8 cellular contexts compared by ENCODE assay signal in the genomic region with DNA sequence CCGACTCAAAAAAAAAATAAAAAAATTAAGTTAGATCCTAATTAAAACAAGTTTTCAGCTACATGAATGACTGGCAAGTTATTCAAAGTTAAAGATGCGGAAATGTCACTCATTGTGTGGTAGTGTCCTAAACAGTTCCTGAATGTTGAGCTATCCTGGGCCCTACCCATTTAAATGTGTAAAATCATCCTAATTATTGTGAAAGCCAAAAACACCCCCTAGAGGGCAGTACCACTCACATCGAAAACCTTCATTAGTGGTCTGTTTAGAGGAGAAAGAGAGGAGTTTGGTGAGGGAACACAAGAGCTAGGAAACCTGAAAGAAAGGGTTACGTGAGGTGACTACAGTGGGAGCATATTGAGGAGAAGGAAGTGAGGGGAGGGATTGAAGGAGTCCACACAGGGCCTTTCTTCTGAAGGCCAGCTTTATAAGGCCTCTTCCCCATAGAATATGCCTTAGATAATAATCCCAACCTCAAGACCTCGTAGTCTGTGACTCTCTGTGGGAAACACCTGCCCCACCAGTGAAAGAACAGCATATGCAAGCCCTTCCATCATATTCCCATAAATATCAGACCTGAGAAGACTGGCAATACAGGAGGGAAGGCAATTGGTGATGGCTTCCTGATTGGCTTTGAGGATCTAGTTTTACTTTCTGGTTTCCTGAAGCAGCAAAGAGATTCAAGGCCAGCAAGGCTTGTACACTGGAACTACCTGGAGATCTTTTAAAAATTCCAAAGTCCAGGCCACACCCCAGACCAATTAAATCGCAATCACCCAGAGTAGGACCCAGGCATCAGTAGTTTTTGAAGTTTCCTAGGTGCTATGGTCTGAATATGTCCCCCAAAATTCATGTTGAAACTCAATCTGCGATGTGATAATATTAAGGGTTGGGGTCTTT. TPM values are rescaled to one million over a fixed set of nuclear protein-coding genes. Genes with fewer than 3 reads are reported as not detected.
DNase-seq lines count a peak whose midpoint lies in the region; ATAC-seq and TF ChIP-seq lines count a peak whose summit lies in the region.

No MANE protein-coding gene starts in this region.

- ATAC-seq in GM19328 (IDR thresholded peaks at IDR 0.05; ENCODE audit: unreplicated experiment) (peak; percentile 40), memory B cell (ENCODE audit: low read depth) (peak; percentile 38), GM21528 (IDR thresholded peaks at IDR 0.05; ENCODE audit: low FRiP score, unreplicated experiment) (no peak)

- H3K4me3 ChIP-seq in vagina: no peak overlapping the region

- no peaks in the 10 kb centered on the region for H3K36me3 ChIP-seq in vagina

- peaks cover 24% of the 10 kb centered on the region for H3K4me1 ChIP-seq in vagina

- no peaks in the 10 kb centered on the region for H3K27me3 ChIP-seq in vagina

- peak in 2 of 3 experiments; percentile 0 to 47 for TF ChIP-seq CTCF in vagina (IDR thresholded peaks at IDR 0.05)

- intact Hi-C loops in vagina (cut with DNase I): loop anchor here (10.0 kb wide), 1 partner anchor 199 kb away; no protein-coding TSS in a partner anchor

- peak overlapping the region; percentile 6 for H3K27ac Mint-ChIP-seq in memory B cell

- H3K4me3 Mint-ChIP-seq in memory B cell: no peak overlapping the region

- in situ Hi-C loops in SK-MEL-5 (cut with HindIII; ENCODE audit: low pct_unique_long_range_greater_than_20kb, low sequenced_read_pairs): no loop called here

- H3K4me1 Mint-ChIP-seq in memory B cell: peaks cover 22% of the 10 kb centered on the region

- H3K27me3 Mint-ChIP-seq in memory B cell: no peaks in the 10 kb centered on the region

- H3K9me3 Mint-ChIP-seq in memory B cell: no peaks in the 10 kb centered on the region

- H3K9me3 ChIP-seq in vagina: no peaks in the 10 kb centered on the region

- DNase-seq in DMS 273 treated with DMSO at 0.1 percent for 48 hours (lab: John Stamatoyannopoulos, UW) (peak; percentile 31), M059J (ENCODE audit: low read depth) (peak; percentile 66), SK-MEL-5 (ENCODE audit: low read depth, low spot score) (peak; percentile 76), cerebellum (ENCODE audit: low spot score) (peak; percentile 71), memory B cell (ENCODE audit: low spot score in 2 of 2) (peak; percentile 41 to 62), vagina (ENCODE audit: extremely low spot score in 2 of 2) (no peak)

- no peak for TF ChIP-seq POLR2A in vagina (IDR thresholded peaks at IDR 0.05)

- H3K27ac ChIP-seq in vagina: no peak overlapping the region

- peaks cover 4% of the 10 kb centered on the region for H3K36me3 Mint-ChIP-seq in memory B cell

RNA-seq across cellular contexts. Expression of gene TEP1, which starts 2.7 kb away (rescaled TPM):
- total RNA-seq in M059J (2014; rRNA removed; shearing (Covaris generic)): 14.3 and 16.8 TPM in 2 replicates
- total RNA-seq in SK-MEL-5 (2014; rRNA removed; shearing (Covaris generic)): 11.0 and 11.5 TPM in 2 replicates
- polyA plus RNA-seq in SK-MEL-5 (2015; cell fraction: cytosol; rRNA removed): 14.6 and 22.8 TPM in 2 replicates
- polyA plus RNA-seq in SK-MEL-5 (2015; cell fraction: nucleus; rRNA removed): 65.8 and 76.7 TPM in 2 replicates
- total RNA-seq in cerebellum (10.3 TPM), vagina (24.6 TPM)

RNA-seq across cellular contexts. Expression of gene KLHL33, which starts 20.0 kb away (rescaled TPM):
- total RNA-seq in M059J (2014; rRNA removed; shearing (Covaris generic)): not detected in 2 replicates
- not detected in 2 replicates for total RNA-seq in SK-MEL-5 (2014; rRNA removed; shearing (Covaris generic))
- polyA plus RNA-seq in SK-MEL-5 (2015; cell fraction: cytosol; rRNA removed): not detected in 2 replicates
- not detected in 2 replicates for polyA plus RNA-seq in SK-MEL-5 (2015; cell fraction: nucleus; rRNA removed)
- total RNA-seq in cerebellum (0.18 TPM), vagina (1.2 TPM)

RNA-seq across cellular contexts. Expression of gene OSGEP, which starts 38.6 kb away (rescaled TPM):
- 61.5 and 70.0 TPM in 2 replicates for total RNA-seq in M059J (2014; rRNA removed; shearing (Covaris generic))
- 10.6 and 15.9 TPM in 2 replicates for total RNA-seq in SK-MEL-5 (2014; rRNA removed; shearing (Covaris generic))
- polyA plus RNA-seq in SK-MEL-5 (2015; cell fraction: cytosol; rRNA removed): 10.2 and 21.5 TPM in 2 replicates
- 94.0 and 94.2 TPM in 2 replicates for polyA plus RNA-seq in SK-MEL-5 (2015; cell fraction: nucleus; rRNA removed)
- 48.9 TPM for total RNA-seq in cerebellum
- 60.9 TPM for total RNA-seq in vagina

RNA-seq across cellular contexts. Expression of gene APEX1, which starts 39.1 kb away (rescaled TPM):
- 46.0 and 64.7 TPM in 2 replicates for total RNA-seq in M059J (2014; rRNA removed; shearing (Covaris generic))
- total RNA-seq in SK-MEL-5 (2014; rRNA removed; shearing (Covaris generic)): 62.6 and 85.9 TPM in 2 replicates
- polyA plus RNA-seq in SK-MEL-5 (2015; cell fraction: cytosol; rRNA removed): 243 and 295 TPM in 2 replicates
- 277 and 288 TPM in 2 replicates for polyA plus RNA-seq in SK-MEL-5 (2015; cell fraction: nucleus; rRNA removed)
- total RNA-seq in cerebellum (33.4 TPM), vagina (95.5 TPM)

RNA-seq across cellular contexts. Expression of gene PIP4P1, which starts 45.3 kb away (rescaled TPM):
- 23.8 and 27.2 TPM in 2 replicates for total RNA-seq in M059J (2014; rRNA removed; shearing (Covaris generic))
- 22.9 and 25.8 TPM in 2 replicates for total RNA-seq in SK-MEL-5 (2014; rRNA removed; shearing (Covaris generic))
- polyA plus RNA-seq in SK-MEL-5 (2015; cell fraction: cytosol; rRNA removed): 39.8 and 43.1 TPM in 2 replicates
- polyA plus RNA-seq in SK-MEL-5 (2015; cell fraction: nucleus; rRNA removed): 79.1 and 99.4 TPM in 2 replicates
- total RNA-seq in cerebellum (17.1 TPM), vagina (24.1 TPM)

Comparison
In these comparisons a context has a peak if more than half of its experiments do, and no peak if none do; other contexts are left out.
1. DNase-seq: peak in DMS 273 treated with DMSO at 0.1 percent for 48 hours (single experiment), M059J (single experiment), SK-MEL-5 (single experiment), cerebellum (single experiment) and memory B cell (2 of 2); none in vagina (0 of 2).